In the genomic region with DNA sequence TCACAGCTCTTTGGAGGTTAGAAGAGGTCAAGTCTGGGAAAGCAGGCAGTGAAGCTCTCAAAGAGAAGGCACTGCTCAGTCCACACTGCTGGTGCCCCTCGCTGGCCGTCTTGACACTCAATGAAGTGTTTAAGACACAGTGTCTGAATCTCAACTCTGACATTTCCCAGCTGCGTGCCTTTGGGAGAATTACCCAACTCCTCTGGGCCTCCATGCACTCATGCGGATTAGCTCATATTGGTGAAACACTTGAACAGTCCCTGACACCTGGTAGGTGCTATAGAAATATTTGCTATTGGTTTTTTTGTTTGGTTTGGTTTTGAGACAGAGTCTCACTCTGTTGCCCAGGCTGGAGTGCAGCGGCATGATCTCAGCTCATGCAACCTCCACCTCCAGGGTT, we compare ENCODE assay signal across 29 cellular contexts.
"Had no signal": no experiment of that assay in that cellular context is flagged by ENCODE, and none has a peak within 500 bp of the region (broad histone marks: within the 10 kb centered on the region; RNA-seq: fewer than 3 reads in every experiment).

No MANE protein-coding gene starts in this region.

- H3K27ac Mint-ChIP-seq: activated naive CD4-positive, alpha-beta T cell treated with anti-CD3 and anti-CD28 coated beads, Interleukin-2, amount 10 ng/mL, durations not matched to agents 7 days and 5 days; activated naive CD8-positive, alpha-beta T cell treated with anti-CD3 and anti-CD28 coated beads, Interleukin-2, amount 10 ng/mL, durations not matched to agents 7 days and 5 days; activated T-helper 1 cell treated with anti-CD3 and anti-CD28 coated beads, Interleukin-12 subunit alpha, Interleukin-12 subunit beta, Interleukin-2, Interleukin-4 antibody, amounts not matched to agents 30 ng/mL and 10 ng/mL and 1 ng/mL, durations not matched to agents 14 hours and 24 hours and 36 hours; effector memory CD8-positive, alpha-beta T cell; memory B cell; naive thymus-derived CD8-positive, alpha-beta T cell had no signal

- H3K9me3 ChIP-seq: gastrocnemius medialis, uterus had no signal

- H3K27me3 ChIP-seq: brain microvascular endothelial cell, gastrocnemius medialis, hepatocyte, uterus had no signal

- DNase-seq: activated CD4-positive, alpha-beta T cell treated with anti-CD3 and anti-CD28 coated beads for 48 hours; activated CD4-positive, alpha-beta T cell treated with anti-CD3 and anti-CD28 coated beads, Interleukin-2, amount 50 U/mL, for 48 hours; activated CD8-positive, alpha-beta memory T cell treated with anti-CD3 and anti-CD28 coated beads for 24 hours; activated effector memory CD4-positive, alpha-beta T cell treated with anti-CD3 and anti-CD28 coated beads, Interleukin-2, amount 50 U/mL, for 16 hours; activated naive CD4-positive, alpha-beta T cell treated with anti-CD3 and anti-CD28 coated beads, Interleukin-2, amount 10 ng/mL, durations not matched to agents 7 days and 5 days; activated naive CD8-positive, alpha-beta T cell treated with anti-CD3 and anti-CD28 coated beads, Interleukin-2, amount 10 ng/mL, durations not matched to agents 7 days and 5 days; activated T-cell treated with anti-CD3 and anti-CD28 coated beads, Interleukin-2, amount 50 U/mL, for 1 hour; amniotic stem cell; brain microvascular endothelial cell; caudate nucleus; cortex of kidney; effector memory CD8-positive, alpha-beta T cell; erythroblast; gastrocnemius medialis; left cardiac atrium; naive thymus-derived CD8-positive, alpha-beta T cell; posterior cingulate gyrus; right cardiac atrium; stimulated activated CD4-positive, alpha-beta T cell treated with anti-CD3 and anti-CD28 coated beads, Interleukin-15, amount 100 ng/mL, for 24 hours; stimulated activated CD4-positive, alpha-beta T cell treated with anti-CD3 and anti-CD28 coated beads, Interleukin-2, amount 100 ng/mL, for 24 hours; stimulated activated naive CD4-positive, alpha-beta T cell treated with Interleukin-2 at 50 U/mL for 16 hours; T-helper 9 cell; trophoblast cell; uterus; WERI-Rb-1 had no signal

- H3K27ac ChIP-seq: brain microvascular endothelial cell, gastrocnemius medialis, hepatocyte, uterus, WERI-Rb-1 had no signal

- H3K4me3 ChIP-seq: gastrocnemius medialis, hepatocyte, uterus had no signal

- H3K4me1 Mint-ChIP-seq: activated naive CD4-positive, alpha-beta T cell treated with anti-CD3 and anti-CD28 coated beads, Interleukin-2, amount 10 ng/mL, durations not matched to agents 7 days and 5 days; activated naive CD8-positive, alpha-beta T cell treated with anti-CD3 and anti-CD28 coated beads, Interleukin-2, amount 10 ng/mL, durations not matched to agents 7 days and 5 days; memory B cell had no signal

- H3K4me3 Mint-ChIP-seq: activated naive CD4-positive, alpha-beta T cell treated with anti-CD3 and anti-CD28 coated beads, Interleukin-2, amount 10 ng/mL, durations not matched to agents 7 days and 5 days; activated naive CD8-positive, alpha-beta T cell treated with anti-CD3 and anti-CD28 coated beads, Interleukin-2, amount 10 ng/mL, durations not matched to agents 7 days and 5 days; activated T-helper 1 cell treated with anti-CD3 and anti-CD28 coated beads, Interleukin-12 subunit alpha, Interleukin-12 subunit beta, Interleukin-2, Interleukin-4 antibody, amounts not matched to agents 30 ng/mL and 10 ng/mL and 1 ng/mL, durations not matched to agents 14 hours and 24 hours and 36 hours; effector memory CD8-positive, alpha-beta T cell; memory B cell; naive thymus-derived CD8-positive, alpha-beta T cell had no signal

- H3K36me3 Mint-ChIP-seq: activated naive CD4-positive, alpha-beta T cell treated with anti-CD3 and anti-CD28 coated beads, Interleukin-2, amount 10 ng/mL, durations not matched to agents 7 days and 5 days; activated naive CD8-positive, alpha-beta T cell treated with anti-CD3 and anti-CD28 coated beads, Interleukin-2, amount 10 ng/mL, durations not matched to agents 7 days and 5 days; memory B cell; naive thymus-derived CD8-positive, alpha-beta T cell had no signal

- H3K4me1 ChIP-seq: gastrocnemius medialis, uterus had no signal

- H3K36me3 ChIP-seq: brain microvascular endothelial cell, gastrocnemius medialis, uterus, WERI-Rb-1 had no signal

- ATAC-seq: activated CD4-positive, CD25-positive, alpha-beta regulatory T cell treated with anti-CD3 and anti-CD28 coated beads, Interleukin-2, amount 50 U/mL, for 24 hours; effector memory CD8-positive, alpha-beta T cell; gastrocnemius medialis; left cardiac atrium; naive thymus-derived CD8-positive, alpha-beta T cell; right cardiac atrium had no signal

- H3K9me3 Mint-ChIP-seq: activated naive CD4-positive, alpha-beta T cell treated with anti-CD3 and anti-CD28 coated beads, Interleukin-2, amount 10 ng/mL, durations not matched to agents 7 days and 5 days; activated naive CD8-positive, alpha-beta T cell treated with anti-CD3 and anti-CD28 coated beads, Interleukin-2, amount 10 ng/mL, durations not matched to agents 7 days and 5 days; activated T-helper 1 cell treated with anti-CD3 and anti-CD28 coated beads, Interleukin-12 subunit alpha, Interleukin-12 subunit beta, Interleukin-2, Interleukin-4 antibody, amounts not matched to agents 30 ng/mL and 10 ng/mL and 1 ng/mL, durations not matched to agents 14 hours and 24 hours and 36 hours; effector memory CD8-positive, alpha-beta T cell; memory B cell; naive thymus-derived CD8-positive, alpha-beta T cell had no signal
